Comparison of ENCODE assay signal across 8 cellular contexts in genomic region chr1:36099681-36100341, GRCh38. TPM values are rescaled to one million over a fixed set of nuclear protein-coding genes. Genes with fewer than 3 reads are reported as not detected.
DNase-seq lines count a peak whose midpoint lies in the region; ATAC-seq and TF ChIP-seq lines count a peak whose summit lies in the region.

No MANE protein-coding gene starts in this region.

- H3K9ac ChIP-seq in fibroblast of lung (ENCODE audit: insufficient read depth, low read length), result no peak overlapping the region
- H3K9ac ChIP-seq in neural cell (ENCODE audit: low read length), result no peak overlapping the region

- POLR2A ChIA-PET in Panc1 (lab: Charles Lee), result no interaction called here

- no peaks in the 10 kb centered on the region for H3K4me1 Mint-ChIP-seq in activated T-cell treated with anti-CD3 and anti-CD28 coated beads, Interleukin-2, amount 50 U/mL, for 72 hours (ENCODE audit: low read depth)
- peaks cover 12% of the 10 kb centered on the region for H3K4me1 Mint-ChIP-seq in stimulated activated naive CD8-positive, alpha-beta T cell treated with anti-CD3 and anti-CD28 coated beads, Interleukin-15, amount 100 ng/mL, for 72 hours

- DNase-seq in D341Med (ENCODE audit: low spot score) (peak; percentile 85), HS-27A (ENCODE audit: low read depth) (peak; percentile 57), Panc1 (ENCODE audit: low read depth, low spot score) (no peak), fibroblast of lung (ENCODE audit: low read depth in 2 of 2) (peak; percentile 63 to 70)
- peak; percentile 81 to 82 for DNase-seq in activated T-cell treated with anti-CD3 and anti-CD28 coated beads, Interleukin-2, amount 50 U/mL, for 72 hours
- peak; percentile 71 to 76 for DNase-seq in stimulated activated naive CD8-positive, alpha-beta T cell treated with anti-CD3 and anti-CD28 coated beads, Interleukin-15, amount 100 ng/mL, for 72 hours

- H3K9me2 ChIP-seq in neural cell (ENCODE audit: insufficient read depth, low read length), result no peaks in the 10 kb centered on the region

- TF ChIP-seq CTCF in Panc1 (IDR thresholded peaks at IDR 0.05), result peak; percentile 99
- peak; percentile 80 to 84 for TF ChIP-seq CTCF in fibroblast of lung (conservative IDR thresholded peaks at IDR 0.05 in 1 of 2, IDR thresholded peaks at IDR 0.05 in 1 of 2; ENCODE audit: low read depth in 1 of 2, low read length in 2 of 2)
- TF ChIP-seq CTCF in neural cell (IDR thresholded peaks at IDR 0.05; ENCODE audit: poor library complexity, severe bottlenecking), result peak; percentile 97

- no peak overlapping the region for H3K4me2 ChIP-seq in fibroblast of lung (ENCODE audit: extremely low read depth, insufficient read depth, low read length)
- H3K4me2 ChIP-seq in neural cell (ENCODE audit: low read length), result no peak overlapping the region

- no TSS peak for BruUV-seq in Panc1 (replicated peaks; lab: Mats Ljungman, UMichigan)

- peak overlapping the region; percentile 63; the same call in 1 of the 2 replicates for H3K27ac ChIP-seq in Panc1 (ENCODE audit: low read length)
- H3K27ac ChIP-seq in fibroblast of lung (ENCODE audit: insufficient read depth, low read length), result no peak overlapping the region
- no peak overlapping the region for H3K27ac ChIP-seq in neural cell (ENCODE audit: low read length)

- peak overlapping the region in 1 of 2 experiments; percentile 52; a peak in 2 of 4 replicates for H3K4me3 ChIP-seq in Panc1 (ENCODE audit: low read depth in 2 of 2, low read length in 2 of 2)
- no peak overlapping the region for H3K4me3 ChIP-seq in fibroblast of lung (replicated peaks in 1 of 4; ENCODE audit: control extremely low read depth in 1 of 4, insufficient read depth in 1 of 4, low read depth in 3 of 4, low read length in 4 of 4)
- no peak overlapping the region for H3K4me3 ChIP-seq in neural cell (ENCODE audit: low read length)

- in situ Hi-C loops in Panc1 (cut with HindIII; ENCODE audit: low pct_unique_long_range_greater_than_20kb, low sequenced_read_pairs), result no loop called here

- H3K79me2 ChIP-seq in fibroblast of lung (ENCODE audit: control insufficient read depth, insufficient read depth, low read length) (no peaks in the 10 kb centered on the region), neural cell (replicated peaks; ENCODE audit: insufficient read depth, low read length) (no peaks in the 10 kb centered on the region)

- H3K4me1 ChIP-seq in Panc1 (ENCODE audit: control insufficient read depth, insufficient read depth, low read length) (peaks cover 3% of the 10 kb centered on the region; the same call in 1 of the 2 replicates), fibroblast of lung (ENCODE audit: control insufficient read depth, extremely low read depth, insufficient read depth, low read length) (peaks cover 2% of the 10 kb centered on the region)

- CTCF ChIA-PET in Panc1 (lab: Charles Lee), result interaction anchor here (0.6 to 1.7 kb wide), 4 partner anchors 32 to 88 kb away, joined by 3 to 6 read pairs (median 4); no protein-coding TSS in a partner anchor

- TF ChIP-seq RAD21 in neural cell (conservative IDR thresholded peaks at IDR 0.05), result peak; percentile 97

- H2AFZ ChIP-seq in fibroblast of lung (ENCODE audit: low read length) (no peak overlapping the region), neural cell (ENCODE audit: low read depth, low read length) (no peak overlapping the region)

- peak; percentile 95 for ATAC-seq in Panc1
- peak; percentile 90 to 91 for ATAC-seq in activated T-cell treated with anti-CD3 and anti-CD28 coated beads, Interleukin-2, amount 50 U/mL, for 72 hours (replicated peaks in 1 of 2)
- ATAC-seq in stimulated activated naive CD8-positive, alpha-beta T cell treated with anti-CD3 and anti-CD28 coated beads, Interleukin-15, amount 100 ng/mL, for 72 hours, result peak; percentile 88
- ATAC-seq in HG03108 (IDR thresholded peaks at IDR 0.05; ENCODE audit: unreplicated experiment), result no peak

- no peaks in the 10 kb centered on the region for H3K9me3 ChIP-seq in Panc1 (ENCODE audit: control insufficient read depth, insufficient read depth, low read depth, low read length)
- no peaks in the 10 kb centered on the region for H3K9me3 ChIP-seq in fibroblast of lung (ENCODE audit: control insufficient read depth, insufficient read depth, low read depth, low read length)
- H3K9me3 ChIP-seq in neural cell (ENCODE audit: low read length), result no peaks in the 10 kb centered on the region

- H3K36me3 Mint-ChIP-seq in activated T-cell treated with anti-CD3 and anti-CD28 coated beads, Interleukin-2, amount 50 U/mL, for 72 hours (ENCODE audit: insufficient read depth in 2 of 2), result no peaks in the 10 kb centered on the region

- H3K27ac Mint-ChIP-seq in activated T-cell treated with anti-CD3 and anti-CD28 coated beads, Interleukin-2, amount 50 U/mL, for 72 hours, result no peak overlapping the region
- no peak overlapping the region for H3K27ac Mint-ChIP-seq in stimulated activated naive CD8-positive, alpha-beta T cell treated with anti-CD3 and anti-CD28 coated beads, Interleukin-15, amount 100 ng/mL, for 72 hours

- H3K9me3 Mint-ChIP-seq in activated T-cell treated with anti-CD3 and anti-CD28 coated beads, Interleukin-2, amount 50 U/mL, for 72 hours, result no peaks in the 10 kb centered on the region
- H3K9me3 Mint-ChIP-seq in stimulated activated naive CD8-positive, alpha-beta T cell treated with anti-CD3 and anti-CD28 coated beads, Interleukin-15, amount 100 ng/mL, for 72 hours, result no peaks in the 10 kb centered on the region

- H3K27me3 ChIP-seq in Panc1 (ENCODE audit: control insufficient read depth, insufficient read depth, low read length) (no peaks in the 10 kb centered on the region), fibroblast of lung (ENCODE audit: control insufficient read depth, insufficient read depth, low read length) (no peaks in the 10 kb centered on the region), neural cell (ENCODE audit: insufficient read depth, low read depth, low read length) (no peaks in the 10 kb centered on the region)

- intact Hi-C loops in Panc1 (cut with micrococcal nuclease; ENCODE audit: unreplicated experiment), result loop anchor here (1.0 to 5.0 kb wide), 2 partner anchors 34 to 87 kb away; no protein-coding TSS in a partner anchor

- H3F3A ChIP-seq in neural cell (ENCODE audit: insufficient read depth, low read length, poor library complexity, severe bottlenecking), result no peaks in the 10 kb centered on the region

- H4K20me1 ChIP-seq in fibroblast of lung (ENCODE audit: control insufficient read depth, extremely low read depth, insufficient read depth, low read length), result no peaks in the 10 kb centered on the region
- H4K20me1 ChIP-seq in neural cell (ENCODE audit: insufficient read depth), result no peaks in the 10 kb centered on the region

- no peak overlapping the region for H3K4me3 Mint-ChIP-seq in activated T-cell treated with anti-CD3 and anti-CD28 coated beads, Interleukin-2, amount 50 U/mL, for 72 hours
- H3K4me3 Mint-ChIP-seq in stimulated activated naive CD8-positive, alpha-beta T cell treated with anti-CD3 and anti-CD28 coated beads, Interleukin-15, amount 100 ng/mL, for 72 hours, result peak overlapping the region in 1 of 2 donors; percentile 26

- TF ChIP-seq EP300 in neural cell (conservative IDR thresholded peaks at IDR 0.05; ENCODE audit: poor library complexity, severe bottlenecking), result no peak

- H3K36me3 ChIP-seq in Panc1 (ENCODE audit: control insufficient read depth, insufficient read depth, low read length) (no peaks in the 10 kb centered on the region), fibroblast of lung (ENCODE audit: control insufficient read depth, insufficient read depth, low read length) (peaks cover 7% of the 10 kb centered on the region), neural cell (ENCODE audit: insufficient read depth, low read length) (no peaks in the 10 kb centered on the region)

- no peaks in the 10 kb centered on the region for H3K27me3 Mint-ChIP-seq in activated T-cell treated with anti-CD3 and anti-CD28 coated beads, Interleukin-2, amount 50 U/mL, for 72 hours (ENCODE audit: low read depth)
- no peaks in the 10 kb centered on the region for H3K27me3 Mint-ChIP-seq in stimulated activated naive CD8-positive, alpha-beta T cell treated with anti-CD3 and anti-CD28 coated beads, Interleukin-15, amount 100 ng/mL, for 72 hours

RNA-seq across cellular contexts. Expression of gene ADPRS, which starts 11.1 kb away (rescaled TPM):
- 32.2 TPM for total RNA-seq in Panc1 (2021; ENCODE audit: unreplicated experiment)
- polyA plus RNA-seq in Panc1 (2012; ENCODE audit: insufficient read length), result 42.2 TPM
- total RNA-seq in activated T-cell treated with anti-CD3 and anti-CD28 coated beads, Interleukin-2, amount 50 U/mL, for 72 hours, result 10 to 100 TPM; 23.2 to 28.9 TPM
- total RNA-seq in fibroblast of lung, result 25.9 and 30.9 TPM in 2 replicates
- 25.3 and 33.9 TPM in 2 replicates for polyA plus RNA-seq in fibroblast of lung
- 26.4 and 34.8 TPM in 2 replicates for polyA plus RNA-seq in fibroblast of lung (2012)
- polyA minus RNA-seq in fibroblast of lung (ENCODE audit: low replicate concordance), result 31.6 and 33.3 TPM in 2 replicates
- polyA plus RNA-seq in neural cell, result 66.7 and 71.5 TPM in 2 replicates
- polyA minus RNA-seq in neural cell, result 26.2 and 26.8 TPM in 2 replicates

RNA-seq across cellular contexts. Expression of gene TEKT2, which starts 15.9 kb away (rescaled TPM):
- total RNA-seq in Panc1 (2021; ENCODE audit: unreplicated experiment) (0.23 TPM), fibroblast of lung (0.26 and 0.50 TPM in 2 replicates)
- 0.21 TPM for polyA plus RNA-seq in Panc1 (2012; ENCODE audit: insufficient read length)
- under 1 TPM; 0.17 to 0.37 TPM for total RNA-seq in activated T-cell treated with anti-CD3 and anti-CD28 coated beads, Interleukin-2, amount 50 U/mL, for 72 hours
- polyA plus RNA-seq in fibroblast of lung (0.06 and 0.09 TPM in 2 replicates), neural cell (32.1 and 34.7 TPM in 2 replicates)
- 0.21 TPM in 1 of 2 replicates, not detected in the other for polyA plus RNA-seq in fibroblast of lung (2012)
- polyA minus RNA-seq in fibroblast of lung (ENCODE audit: low replicate concordance) (not detected in 2 replicates), neural cell (10.4 and 11.9 TPM in 2 replicates)

RNA-seq across cellular contexts. Expression of gene COL8A2, which starts 25.2 kb away (rescaled TPM):
- 1.2 TPM for total RNA-seq in Panc1 (2021; ENCODE audit: unreplicated experiment)
- polyA plus RNA-seq in Panc1 (2012; ENCODE audit: insufficient read length), result 1.9 TPM
- total RNA-seq in activated T-cell treated with anti-CD3 and anti-CD28 coated beads, Interleukin-2, amount 50 U/mL, for 72 hours, result under 1 TPM; 0.07 to 0.09 TPM
- total RNA-seq in fibroblast of lung, result 18.5 and 31.0 TPM in 2 replicates
- polyA plus RNA-seq in fibroblast of lung, result 2.9 and 5.2 TPM in 2 replicates
- 3.1 and 5.8 TPM in 2 replicates for polyA plus RNA-seq in fibroblast of lung (2012)
- 3.4 and 6.5 TPM in 2 replicates for polyA minus RNA-seq in fibroblast of lung (ENCODE audit: low replicate concordance)
- 0.98 TPM in 1 of 2 replicates, not detected in the other for polyA plus RNA-seq in neural cell
- polyA minus RNA-seq in neural cell, result not detected in 2 replicates

RNA-seq across cellular contexts. Expression of gene TRAPPC3, which starts 49.5 kb away (rescaled TPM):
- total RNA-seq in Panc1 (2021; ENCODE audit: unreplicated experiment) (98.7 TPM), fibroblast of lung (70.6 and 88.5 TPM in 2 replicates)
- polyA plus RNA-seq in Panc1 (2012; ENCODE audit: insufficient read length), result 150 TPM
- total RNA-seq in activated T-cell treated with anti-CD3 and anti-CD28 coated beads, Interleukin-2, amount 50 U/mL, for 72 hours, result 10 to 100 TPM; 46.2 to 56.2 TPM
- polyA plus RNA-seq in fibroblast of lung (102 and 105 TPM in 2 replicates), neural cell (236 and 278 TPM in 2 replicates)
- polyA plus RNA-seq in fibroblast of lung (2012), result 90.0 and 102 TPM in 2 replicates
- polyA minus RNA-seq in fibroblast of lung (ENCODE audit: low replicate concordance) (12.7 and 13.7 TPM in 2 replicates), neural cell (76.0 and 81.1 TPM in 2 replicates)

RNA-seq across cellular contexts. Expression of gene MAP7D1, which starts 56.1 kb away (rescaled TPM):
- total RNA-seq in Panc1 (2021; ENCODE audit: unreplicated experiment) (212 TPM), fibroblast of lung (52.6 and 78.4 TPM in 2 replicates)
- 223 TPM for polyA plus RNA-seq in Panc1 (2012; ENCODE audit: insufficient read length)
- 100 to 1,000 TPM; 131 to 142 TPM for total RNA-seq in activated T-cell treated with anti-CD3 and anti-CD28 coated beads, Interleukin-2, amount 50 U/mL, for 72 hours
- polyA plus RNA-seq in fibroblast of lung (70.6 and 91.2 TPM in 2 replicates), neural cell (142 and 156 TPM in 2 replicates)
- 113 and 136 TPM in 2 replicates for polyA plus RNA-seq in fibroblast of lung (2012)
- polyA minus RNA-seq in fibroblast of lung (ENCODE audit: low replicate concordance) (117 and 164 TPM in 2 replicates), neural cell (102 and 119 TPM in 2 replicates)
